Comparison of ENCODE assay signal across 1 cellular context in the genomic region with DNA sequence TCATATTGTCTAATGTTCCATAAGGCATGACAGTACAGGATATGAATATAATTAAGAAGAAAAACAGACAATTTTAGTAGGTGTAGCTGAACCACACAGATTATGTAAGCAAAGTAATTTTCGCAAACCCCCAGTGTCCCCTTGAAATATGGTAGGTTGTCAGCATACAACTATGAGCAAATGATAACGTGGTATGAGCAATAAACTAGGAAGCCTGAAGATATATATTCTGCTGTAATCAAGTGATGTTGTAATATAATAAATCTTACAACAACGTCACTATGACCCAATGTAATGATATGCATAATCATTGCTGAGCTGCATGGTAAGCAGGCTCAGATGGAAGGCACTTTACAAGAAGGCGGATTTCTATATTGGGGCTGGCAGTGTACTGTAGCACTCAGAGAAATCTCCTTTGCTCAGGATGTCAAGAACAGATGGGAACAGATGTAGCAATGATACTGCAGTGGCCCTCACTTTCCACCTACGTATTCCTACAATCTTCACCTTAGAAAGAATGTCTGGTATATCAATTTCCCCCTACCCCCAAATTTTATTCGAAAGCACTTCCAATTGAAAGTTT.
TF ChIP-seq lines count a peak whose summit lies in the region.

No MANE protein-coding gene starts in this region.

TF ChIP-seq in IMR-90, 13 proteins besides CTCF, POLR2A, EP300 and RAD21:
- TF ChIP-seq USF2 (IDR thresholded peaks at IDR 0.05; ENCODE audit: low read depth, low read length) = no peak
- no peak for TF ChIP-seq BHLHE40 (IDR thresholded peaks at IDR 0.05; ENCODE audit: low read depth, low read length)
- TF ChIP-seq MAFK (IDR thresholded peaks at IDR 0.05; ENCODE audit: low read depth, low read length) = no peak
- no peak for TF ChIP-seq NFE2L2 (IDR thresholded peaks at IDR 0.05; ENCODE audit: low read depth, low read length)
- no peak for TF ChIP-seq CHD1 (IDR thresholded peaks at IDR 0.05; ENCODE audit: low read depth, low read length)
- no peak for TF ChIP-seq MXI1 (IDR thresholded peaks at IDR 0.05; ENCODE audit: borderline replicate concordance, low read depth, low read length)
- TF ChIP-seq ELK1 (IDR thresholded peaks at IDR 0.05; ENCODE audit: borderline replicate concordance, low read depth, low read length) = no peak
- TF ChIP-seq RFX5 (IDR thresholded peaks at IDR 0.05; ENCODE audit: low read depth, low read length) = no peak
- no peak for TF ChIP-seq RCOR1 (IDR thresholded peaks at IDR 0.05; ENCODE audit: insufficient replicate concordance, low read length)
- TF ChIP-seq FOS (IDR thresholded peaks at IDR 0.05; ENCODE audit: low read depth, low read length) = no peak
